9 cellular contexts compared by ENCODE assay signal in the genomic region with DNA sequence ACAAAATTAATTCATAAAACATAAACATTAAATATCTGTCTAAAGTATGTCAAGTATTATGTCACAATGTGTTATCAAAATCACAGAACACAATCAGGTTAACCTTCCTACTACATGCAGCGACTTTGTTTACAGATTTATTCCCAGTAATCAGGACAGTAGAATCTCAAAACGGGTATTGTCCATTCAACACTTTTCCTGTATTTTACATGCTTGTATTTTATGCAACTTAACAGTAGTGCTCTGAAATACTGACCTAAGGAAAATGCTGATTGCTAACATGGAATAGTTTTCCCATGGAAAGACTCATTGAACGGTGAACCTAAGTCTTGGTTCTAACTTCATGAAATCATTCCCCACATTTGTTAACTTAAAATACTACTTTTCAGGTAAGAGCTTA. TPM values are rescaled to one million over a fixed set of nuclear protein-coding genes. Genes with fewer than 3 reads are reported as not detected.
DNase-seq lines count a peak whose midpoint lies in the region; ATAC-seq lines count a peak whose summit lies in the region.
"Had no signal": no experiment of that assay in that cellular context is flagged by ENCODE, and none has a peak within 500 bp of the region (broad histone marks: within the 10 kb centered on the region; RNA-seq: fewer than 3 reads in every experiment).

No MANE protein-coding gene starts in this region.

- H3K9me3 Mint-ChIP-seq in activated CD4-positive, alpha-beta T cell treated with anti-CD3 and anti-CD28 coated beads for 36 hours (ENCODE audit: low read depth) = no peaks in the 10 kb centered on the region
- H3K9me3 Mint-ChIP-seq in activated naive CD4-positive, alpha-beta T cell treated with anti-CD3 and anti-CD28 coated beads, Interleukin-2, amount 50 U/mL, for 72 hours = no peaks in the 10 kb centered on the region
- H3K9me3 Mint-ChIP-seq in immature natural killer cell = peaks cover 0 to 2% (median 0%) of the 10 kb centered on the region in 6 donors

- CTCF ChIA-PET in activated CD4-positive, alpha-beta T cell treated with anti-CD3 and anti-CD28 coated beads for 36 hours (lab: Charles Lee) = interaction anchor here (0.9 to 3.3 kb wide), 7 partner anchors 10 to 216 kb away, joined by 3 to 13 read pairs (median 3); no protein-coding TSS in a partner anchor

- no peak for ATAC-seq in activated CD4-positive, alpha-beta T cell treated with anti-CD3 and anti-CD28 coated beads for 36 hours
- ATAC-seq in activated naive CD4-positive, alpha-beta T cell treated with anti-CD3 and anti-CD28 coated beads, Interleukin-2, amount 50 U/mL, for 72 hours = no peak

- no peaks in the 10 kb centered on the region for H3K27me3 Mint-ChIP-seq in activated CD4-positive, alpha-beta T cell treated with anti-CD3 and anti-CD28 coated beads for 36 hours
- H3K27me3 Mint-ChIP-seq in immature natural killer cell (ENCODE audit: low read depth in 3 of 3) = peaks cover 19 to 24% (median 22%) of the 10 kb centered on the region in 3 donors

- peak overlapping the region; percentile 81 to 98 (median 91) for H3K4me3 ChIP-seq in subcutaneous abdominal adipose tissue (ENCODE audit: low read depth in 1 of 5, low read length in 5 of 5)

- no peaks in the 10 kb centered on the region for H3K27me3 ChIP-seq in subcutaneous abdominal adipose tissue (ENCODE audit: control insufficient read depth in 5 of 5, insufficient read depth in 4 of 5, low read length in 5 of 5)
- H3K27me3 ChIP-seq: neutrophil had no signal

- peak overlapping the region; percentile 100 for H3K27ac Mint-ChIP-seq in activated CD4-positive, alpha-beta T cell treated with anti-CD3 and anti-CD28 coated beads for 36 hours
- H3K27ac Mint-ChIP-seq in activated naive CD4-positive, alpha-beta T cell treated with anti-CD3 and anti-CD28 coated beads, Interleukin-2, amount 50 U/mL, for 72 hours = peak overlapping the region; percentile 97 to 100
- peak overlapping the region; percentile 94 to 100 (median 98) for H3K27ac Mint-ChIP-seq in immature natural killer cell

- H3K9me3 ChIP-seq in subcutaneous abdominal adipose tissue (ENCODE audit: control insufficient read depth in 5 of 5, low read length in 5 of 5) = no peaks in the 10 kb centered on the region
- H3K9me3 ChIP-seq: neutrophil had no signal

- POLR2A ChIA-PET in activated CD4-positive, alpha-beta T cell treated with anti-CD3 and anti-CD28 coated beads for 36 hours (lab: Charles Lee) = interaction anchor here (1.1 to 2.4 kb wide), 4 partner anchors 15 to 95 kb away, joined by 3 to 8 read pairs (median 4); no protein-coding TSS in a partner anchor

- no peak for DNase-seq in activated CD4-positive, alpha-beta T cell treated with anti-CD3 and anti-CD28 coated beads for 36 hours
- no peak for DNase-seq in activated CD4-positive, alpha-beta T cell treated with anti-CD3 and anti-CD28 coated beads for 48 hours
- DNase-seq in activated naive CD4-positive, alpha-beta T cell treated with anti-CD3 and anti-CD28 coated beads, Interleukin-2, amount 50 U/mL, for 72 hours (ENCODE audit: low spot score in 2 of 2) = no peak
- DNase-seq in immature natural killer cell (no peak), kidney tubule cell (ENCODE audit: low spot score) (no peak), NCI-H69 (lab: John Stamatoyannopoulos, UW) (no peak), NCI-H2081 (lab: John Stamatoyannopoulos, UW) (no peak)

- peak overlapping the region; percentile 97 for H3K4me3 Mint-ChIP-seq in activated CD4-positive, alpha-beta T cell treated with anti-CD3 and anti-CD28 coated beads for 36 hours
- peak overlapping the region; percentile 90 to 97 (median 95) for H3K4me3 Mint-ChIP-seq in immature natural killer cell

- peaks cover 49% of the 10 kb centered on the region for H3K4me1 Mint-ChIP-seq in activated CD4-positive, alpha-beta T cell treated with anti-CD3 and anti-CD28 coated beads for 36 hours
- peaks cover 62 to 76% of the 10 kb centered on the region in 2 donors for H3K4me1 Mint-ChIP-seq in immature natural killer cell

- peaks cover 69% of the 10 kb centered on the region for H3K36me3 Mint-ChIP-seq in activated CD4-positive, alpha-beta T cell treated with anti-CD3 and anti-CD28 coated beads for 36 hours (ENCODE audit: low read depth)
- peaks cover 68 to 72% of the 10 kb centered on the region in 2 donors for H3K36me3 Mint-ChIP-seq in activated naive CD4-positive, alpha-beta T cell treated with anti-CD3 and anti-CD28 coated beads, Interleukin-2, amount 50 U/mL, for 72 hours
- peaks cover 4 to 29% (median 26%) of the 10 kb centered on the region in 3 donors for H3K36me3 Mint-ChIP-seq in immature natural killer cell

- peak overlapping the region; percentile 95 for H3K27ac ChIP-seq in subcutaneous abdominal adipose tissue (ENCODE audit: low read depth, low read length)
- H3K27ac ChIP-seq: neutrophil had no signal

- H3K4me1 ChIP-seq in subcutaneous abdominal adipose tissue (ENCODE audit: control insufficient read depth in 5 of 5, insufficient read depth in 5 of 5, low read length in 5 of 5) = peaks cover 5 to 48% (median 39%) of the 10 kb centered on the region in 5 donors

- peak overlapping the region; percentile 59 to 97 (median 92) for H3K9ac ChIP-seq in subcutaneous abdominal adipose tissue (ENCODE audit: low read length in 5 of 5)

- H3K36me3 ChIP-seq in subcutaneous abdominal adipose tissue (ENCODE audit: control insufficient read depth in 5 of 5, insufficient read depth in 5 of 5, low read length in 5 of 5) = peaks cover 18 to 31% (median 28%) of the 10 kb centered on the region in 5 donors

- intact Hi-C loops in activated CD4-positive, alpha-beta T cell treated with anti-CD3 and anti-CD28 coated beads for 36 hours (cut with DNase I, micrococcal nuclease) = loop anchor here in 1 of 2 experiments (2.0 kb wide), 1 partner anchor 17 kb away; no protein-coding TSS in a partner anchor

RNA-seq across cellular contexts. Expression of a gene that starts 2.3 kb away (rescaled TPM):
- 100 to 1,000 TPM; 433 to 510 TPM for total RNA-seq in activated CD4-positive, alpha-beta T cell treated with anti-CD3 and anti-CD28 coated beads for 36 hours
- 100 to 1,000 TPM; 354 to 447 TPM for total RNA-seq in activated naive CD4-positive, alpha-beta T cell treated with anti-CD3 and anti-CD28 coated beads, Interleukin-2, amount 50 U/mL, for 72 hours
- 100 to 1,000 TPM in 2 of 3 donors, 10 to 100 TPM in 1; 92.1 to 162 (median 125) TPM for polyA plus RNA-seq in immature natural killer cell
